8 cellular contexts compared by ENCODE assay signal in genomic region chr12:101698782-101699347, GRCh38. TPM values are rescaled to one million over a fixed set of nuclear protein-coding genes. Genes with fewer than 3 reads are reported as not detected.
A peak's percentile ranks its signal among the peaks of the same experiment; 100 is the strongest.
DNase-seq lines count a peak whose midpoint lies in the region; ATAC-seq and TF ChIP-seq lines count a peak whose summit lies in the region.

No MANE protein-coding gene starts in this region.

- 65% methylated on average over 12 of the region's 12 CpGs for WGBS in urinary bladder

- no peak for ATAC-seq in memory B cell (ENCODE audit: low read depth)

- H3K4me1 ChIP-seq in urinary bladder (ENCODE audit: insufficient read depth) = peaks cover 1% of the 10 kb centered on the region

- no peak overlapping the region for H3K27ac ChIP-seq in urinary bladder (ENCODE audit: low read depth)

- no peaks in the 10 kb centered on the region for H3K36me3 Mint-ChIP-seq in chondrocyte (ENCODE audit: low read depth)
- H3K36me3 Mint-ChIP-seq in memory B cell = no peaks in the 10 kb centered on the region

- peak overlapping the region; percentile 94 for H3K4me3 ChIP-seq in urinary bladder (ENCODE audit: low read depth, low read length)

- H3K9me3 Mint-ChIP-seq in chondrocyte (ENCODE audit: low read depth) (no peaks in the 10 kb centered on the region), memory B cell (no peaks in the 10 kb centered on the region)

- H3K4me1 Mint-ChIP-seq in chondrocyte (ENCODE audit: low read depth) = peaks cover 36% of the 10 kb centered on the region
- peaks cover 47% of the 10 kb centered on the region for H3K4me1 Mint-ChIP-seq in memory B cell

- DNase-seq in GM03348 (ENCODE audit: low spot score) (peak; percentile 41), NCI-H69 (lab: John Stamatoyannopoulos, UW) (peak; percentile 50), chondrocyte (ENCODE audit: low spot score) (no peak), memory B cell (ENCODE audit: low spot score in 2 of 2) (no peak), OCI-M2 (lab: John Stamatoyannopoulos, UW; ENCODE audit: unreplicated experiment) (no peak), SIG-M5 treated with dmso at 0.1 percent for 504 hours (lab: John Stamatoyannopoulos, UW; ENCODE audit: unreplicated experiment) (no peak), GOT3 (lab: John Stamatoyannopoulos, UW) (no peak)

- no peaks in the 10 kb centered on the region for H3K36me3 ChIP-seq in urinary bladder (ENCODE audit: insufficient read depth)

- peak overlapping the region; percentile 84 for H3K4me3 Mint-ChIP-seq in chondrocyte (ENCODE audit: unreplicated experiment)
- H3K4me3 Mint-ChIP-seq in memory B cell = peak overlapping the region; percentile 92

- TF ChIP-seq CTCF in chondrocyte (IDR thresholded peaks at IDR 0.05) = peak; percentile 62

- H3K27ac Mint-ChIP-seq in chondrocyte (ENCODE audit: unreplicated experiment) = peak overlapping the region; percentile 69
- H3K27ac Mint-ChIP-seq in memory B cell = peak overlapping the region; percentile 97

- H3K27me3 Mint-ChIP-seq in chondrocyte (ENCODE audit: low read depth) (no peaks in the 10 kb centered on the region), memory B cell (no peaks in the 10 kb centered on the region)

RNA-seq across cellular contexts. Expression of gene CHPT1, which starts 1.4 kb away (rescaled TPM):
- 32.1 to 36.3 TPM (median 34.1 TPM) in 3 replicates for total RNA-seq in chondrocyte
- 42.1 TPM for total RNA-seq in urinary bladder
- 41.4 TPM for polyA plus RNA-seq in urinary bladder

RNA-seq across cellular contexts. Expression of gene SYCP3, which starts 40.4 kb away (rescaled TPM):
- 0.05 TPM in 1 of 3 replicates, not detected in the others for total RNA-seq in chondrocyte
- total RNA-seq in urinary bladder = 0.21 TPM
- 0.10 TPM for polyA plus RNA-seq in urinary bladder

Comparison
In these comparisons a context has a peak if more than half of its experiments do, and no peak if none do; other contexts are left out.
1. DNase-seq: peak in GM03348 (single experiment) and NCI-H69 (single experiment); none in chondrocyte (single experiment), memory B cell (0 of 2), OCI-M2 (single experiment), SIG-M5 treated with dmso at 0.1 percent for 504 hours (single experiment) and GOT3 (single experiment).